23 cellular contexts compared by ENCODE assay signal in genomic region chr11:63595296-63595695, GRCh38. TPM values are rescaled to one million over a fixed set of nuclear protein-coding genes. Genes with fewer than 3 reads are reported as not detected.
DNase-seq lines count a peak whose midpoint lies in the region; ATAC-seq lines count a peak whose summit lies in the region.
"Had no signal": no experiment of that assay in that cellular context is flagged by ENCODE, and none has a peak within 500 bp of the region (broad histone marks: within the 10 kb centered on the region; RNA-seq: fewer than 3 reads in every experiment).

No MANE protein-coding gene starts in this region.

- CTCF ChIA-PET in activated CD4-positive, alpha-beta memory T cell treated with anti-CD3 and anti-CD28 coated beads for 36 hours (lab: Charles Lee): no interaction called here

- H3K4me3 Mint-ChIP-seq in natural killer cell treated with Interleukin-12 subunit alpha and Interleukin-12 subunit beta and Interleukin-15 and Interleukin-18, amount 100 ng/mL, for 72 hours: no peak overlapping the region
- no peak overlapping the region for H3K4me3 Mint-ChIP-seq in activated CD4-positive, alpha-beta memory T cell treated with anti-CD3 and anti-CD28 coated beads for 36 hours
- H3K4me3 Mint-ChIP-seq: neural progenitor cell, T-cell had no signal

- ATAC-seq in natural killer cell treated with Interleukin-12 subunit alpha and Interleukin-12 subunit beta and Interleukin-15 and Interleukin-18, amount 100 ng/mL, for 72 hours: no peak
- ATAC-seq: gastroesophageal sphincter, K562, left lobe of liver, T-cell had no signal

- H3K9me3 Mint-ChIP-seq in natural killer cell treated with Interleukin-12 subunit alpha and Interleukin-12 subunit beta and Interleukin-15 and Interleukin-18, amount 100 ng/mL, for 72 hours: no peaks in the 10 kb centered on the region
- H3K9me3 Mint-ChIP-seq in activated CD4-positive, alpha-beta memory T cell treated with anti-CD3 and anti-CD28 coated beads for 36 hours: no peaks in the 10 kb centered on the region
- H3K9me3 Mint-ChIP-seq: T-cell had no signal

- peak overlapping the region in 1 of 2 donors; percentile 77 for H3K27ac Mint-ChIP-seq in natural killer cell treated with Interleukin-12 subunit alpha and Interleukin-12 subunit beta and Interleukin-15 and Interleukin-18, amount 100 ng/mL, for 72 hours
- no peak overlapping the region for H3K27ac Mint-ChIP-seq in activated CD4-positive, alpha-beta memory T cell treated with anti-CD3 and anti-CD28 coated beads for 36 hours
- H3K27ac Mint-ChIP-seq: neural progenitor cell, T-cell had no signal

- H3K27me3 Mint-ChIP-seq in natural killer cell treated with Interleukin-12 subunit alpha and Interleukin-12 subunit beta and Interleukin-15 and Interleukin-18, amount 100 ng/mL, for 72 hours: no peaks in the 10 kb centered on the region
- H3K27me3 Mint-ChIP-seq in activated CD4-positive, alpha-beta memory T cell treated with anti-CD3 and anti-CD28 coated beads for 36 hours: no peaks in the 10 kb centered on the region
- H3K27me3 Mint-ChIP-seq: T-cell had no signal

- intact Hi-C loops in activated CD4-positive, alpha-beta memory T cell treated with anti-CD3 and anti-CD28 coated beads for 36 hours (cut with micrococcal nuclease): no loop called here

- peaks cover 11% of the 10 kb centered on the region for H3K36me3 Mint-ChIP-seq in natural killer cell treated with Interleukin-12 subunit alpha and Interleukin-12 subunit beta and Interleukin-15 and Interleukin-18, amount 100 ng/mL, for 72 hours
- H3K36me3 Mint-ChIP-seq in activated CD4-positive, alpha-beta memory T cell treated with anti-CD3 and anti-CD28 coated beads for 36 hours: peaks cover 3% of the 10 kb centered on the region
- H3K36me3 Mint-ChIP-seq: neural progenitor cell had no signal

- H3K4me1 Mint-ChIP-seq in natural killer cell treated with Interleukin-12 subunit alpha and Interleukin-12 subunit beta and Interleukin-15 and Interleukin-18, amount 100 ng/mL, for 72 hours (ENCODE audit: low read depth in 2 of 2): peaks cover 9 to 31% of the 10 kb centered on the region in 2 donors
- no peaks in the 10 kb centered on the region for H3K4me1 Mint-ChIP-seq in activated CD4-positive, alpha-beta memory T cell treated with anti-CD3 and anti-CD28 coated beads for 36 hours (ENCODE audit: low read depth)
- H3K4me1 Mint-ChIP-seq: neural progenitor cell had no signal

- POLR2A ChIA-PET in activated CD4-positive, alpha-beta memory T cell treated with anti-CD3 and anti-CD28 coated beads for 36 hours (lab: Charles Lee): no interaction called here

- H3K27ac ChIP-seq in angular gyrus (ENCODE audit: low read depth, low read length) (peak overlapping the region; percentile 80), substantia nigra (ENCODE audit: low read depth, low read length, poor library complexity, severe bottlenecking) (peak overlapping the region; percentile 76)
- H3K27ac ChIP-seq: gastroesophageal sphincter, neural progenitor cell, transverse colon had no signal

- DNase-seq in HCEC 1CT: peak; percentile 11
- peak; percentile 77 for DNase-seq in foreskin melanocyte
- no peak for DNase-seq in substantia nigra (lab: John Stamatoyannopoulos, UW)
- no peak for DNase-seq in natural killer cell treated with Interleukin-12 subunit alpha and Interleukin-12 subunit beta and Interleukin-15 and Interleukin-18, amount 100 ng/mL, for 72 hours (ENCODE audit: low spot score)
- DNase-seq in GOT3 (lab: John Stamatoyannopoulos, UW): no peak
- no peak for DNase-seq in activated CD4-positive, alpha-beta memory T cell treated with anti-CD3 and anti-CD28 coated beads for 36 hours
- no peak for DNase-seq in stimulated activated CD4-positive, alpha-beta T cell treated with anti-CD3 and anti-CD28 coated beads, Interleukin-1b, Interleukin-23, amount 100 ng/mL, for 48 hours
- DNase-seq: activated CD4-positive, alpha-beta T cell treated with anti-CD3 and anti-CD28 coated beads, Interleukin-2, amount 50 U/mL, for 1 hour; activated naive CD4-positive, alpha-beta T cell; activated T-cell treated with anti-CD3 and anti-CD28 coated beads for 4 hours; aorta; DMS79 treated with DMSO at 0.1 percent for 48 hours; NCI-H1930; NCI-H524; retina; stimulated activated CD4-positive, alpha-beta T cell treated with anti-CD3 and anti-CD28 coated beads, Interleukin-12 subunit alpha, Interleukin-12 subunit beta, amount 100 ng/mL, for 4 hours; T-cell; transverse colon had no signal

RNA-seq across cellular contexts. Expression of gene PLAAT3, which starts 18.9 kb away (rescaled TPM):
- total RNA-seq in natural killer cell treated with Interleukin-12 subunit alpha and Interleukin-12 subunit beta and Interleukin-15 and Interleukin-18, amount 100 ng/mL, for 72 hours: 10 to 100 TPM; 16.8 to 60.0 TPM
- 10 to 100 TPM; 10.3 to 10.4 TPM for total RNA-seq in activated CD4-positive, alpha-beta memory T cell treated with anti-CD3 and anti-CD28 coated beads for 36 hours

RNA-seq across cellular contexts. Expression of gene PLAAT2, which starts 32.1 kb away (rescaled TPM):
- 1 to 10 TPM in 1 of 2 donors, not detected in 1; 1.4 TPM for total RNA-seq in natural killer cell treated with Interleukin-12 subunit alpha and Interleukin-12 subunit beta and Interleukin-15 and Interleukin-18, amount 100 ng/mL, for 72 hours
- under 1 TPM in 1 of 2 experiments, not detected in 1; 0.44 TPM for total RNA-seq in activated CD4-positive, alpha-beta memory T cell treated with anti-CD3 and anti-CD28 coated beads for 36 hours
- total RNA-seq: aorta, gastroesophageal sphincter, K562 had no signal

RNA-seq across cellular contexts. Expression of gene PLAAT4, which starts 58.7 kb away (rescaled TPM):
- 100 to 1,000 TPM in 1 of 2 donors, 10 to 100 TPM in 1; 42.5 to 193 TPM for total RNA-seq in natural killer cell treated with Interleukin-12 subunit alpha and Interleukin-12 subunit beta and Interleukin-15 and Interleukin-18, amount 100 ng/mL, for 72 hours
- 10 to 100 TPM; 35.7 to 36.3 TPM for total RNA-seq in activated CD4-positive, alpha-beta memory T cell treated with anti-CD3 and anti-CD28 coated beads for 36 hours

Comparison
In these comparisons a context has a peak if more than half of its experiments do, and no peak if none do; other contexts are left out.
1. DNase-seq: peak in HCEC 1CT (single experiment) and foreskin melanocyte (single experiment); none in substantia nigra (0 of 49), natural killer cell treated with Interleukin-12 subunit alpha and Interleukin-12 subunit beta and Interleukin-15 and Interleukin-18, amount 100 ng/mL, for 72 hours (single experiment), GOT3 (single experiment), activated CD4-positive, alpha-beta memory T cell treated with anti-CD3 and anti-CD28 coated beads for 36 hours (single experiment) and stimulated activated CD4-positive, alpha-beta T cell treated with anti-CD3 and anti-CD28 coated beads, Interleukin-1b, Interleukin-23, amount 100 ng/mL, for 48 hours (single experiment).